Comparison of ENCODE assay signal across 28 cellular contexts in the genomic region with DNA sequence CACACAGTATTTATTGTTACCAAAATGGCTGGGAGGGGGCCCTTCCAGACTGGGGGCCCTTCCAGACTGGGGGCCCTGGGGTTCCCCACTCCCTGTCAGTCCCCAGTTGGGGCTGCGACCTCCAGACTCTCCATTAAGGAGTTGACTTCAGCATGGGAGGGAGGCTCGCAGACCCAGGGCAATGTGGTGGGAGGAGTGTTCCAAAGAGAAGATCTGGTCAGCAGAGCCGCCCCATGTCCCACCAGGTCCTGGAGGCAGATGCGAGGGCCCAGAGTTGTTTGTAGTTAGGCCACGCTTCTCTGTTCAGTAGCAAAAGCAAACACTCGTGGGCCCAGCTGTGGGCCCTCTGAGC.
"Had no signal": no experiment of that assay in that cellular context is flagged by ENCODE, and none has a peak within 500 bp of the region (broad histone marks: within the 10 kb centered on the region; RNA-seq: fewer than 3 reads in every experiment).

No MANE protein-coding gene starts in this region.

- H3K27ac ChIP-seq: adrenal gland, body of pancreas, colonic mucosa, epithelial cell of prostate, esophagus squamous epithelium, gastroesophageal sphincter, WERI-Rb-1 had no signal

- H3K4me3 ChIP-seq: adrenal gland, body of pancreas, colonic mucosa, esophagus squamous epithelium, gastroesophageal sphincter had no signal

- H3K36me3 ChIP-seq: adrenal gland, colonic mucosa, esophagus squamous epithelium, gastroesophageal sphincter, WERI-Rb-1 had no signal

- H3K27me3 ChIP-seq: adrenal gland, body of pancreas, colonic mucosa, esophagus squamous epithelium, gastroesophageal sphincter had no signal

- DNase-seq: activated B cell treated with CpG ODN at 0.5 μM for 24 hours; activated CD4-positive, alpha-beta T cell treated with anti-CD3 and anti-CD28 coated beads for 48 hours; activated CD4-positive, alpha-beta T cell treated with anti-CD3 and anti-CD28 coated beads, Interleukin-2, amount 50 U/mL, for 1 hour; activated CD4-positive, alpha-beta T cell treated with anti-CD3 and anti-CD28 coated beads, Interleukin-2, amount 50 U/mL, for 48 hours; activated CD8-positive, alpha-beta memory T cell treated with anti-CD3 and anti-CD28 coated beads, Interleukin-2, amount 10 ng/mL, durations not matched to agents 7 days and 5 days; activated CD8-positive, alpha-beta memory T cell treated with anti-CD3 and anti-CD28 coated beads, Interleukin-2, amount 50 U/mL, for 4 hours; activated CD8-positive, alpha-beta T cell treated with anti-CD3 and anti-CD28 coated beads, Interleukin-2, amount 10 ng/mL, durations not matched to agents 7 days and 5 days; activated effector memory CD4-positive, alpha-beta T cell treated with anti-CD3 and anti-CD28 coated beads, Interleukin-2, amount 50 U/mL, for 16 hours; activated naive CD4-positive, alpha-beta T cell treated with anti-CD3 and anti-CD28 coated beads for 36 hours; activated naive CD8-positive, alpha-beta T cell treated with anti-CD3 and anti-CD28 coated beads for 36 hours; activated naive CD8-positive, alpha-beta T cell treated with anti-CD3 and anti-CD28 coated beads, Interleukin-2, amount 50 U/mL, for 24 hours; activated T-cell treated with anti-CD3 and anti-CD28 coated beads, Interleukin-2, amount 50 U/mL, for 1 hour; activated T-cell treated with anti-CD3 and anti-CD28 coated beads, Interleukin-2, amount 50 U/mL, for 48 hours; adrenal gland; amygdala; body of pancreas; caudate nucleus; colonic mucosa; effector CD8-positive, alpha-beta T cell; esophagus squamous epithelium; foreskin melanocyte; T-helper 1 cell; T-helper 17 cell; T1000; WERI-Rb-1 had no signal

- H3K9me3 ChIP-seq: adrenal gland, body of pancreas, colonic mucosa, esophagus squamous epithelium had no signal

- ATAC-seq: activated CD4-positive, CD25-positive, alpha-beta regulatory T cell treated with anti-CD3 and anti-CD28 coated beads, Interleukin-2, amount 50 U/mL, for 24 hours; activated CD8-positive, alpha-beta memory T cell treated with anti-CD3 and anti-CD28 coated beads, Interleukin-2, amount 10 ng/mL, durations not matched to agents 7 days and 5 days; activated CD8-positive, alpha-beta T cell treated with anti-CD3 and anti-CD28 coated beads, Interleukin-2, amount 10 ng/mL, durations not matched to agents 7 days and 5 days; activated naive CD8-positive, alpha-beta T cell treated with anti-CD3 and anti-CD28 coated beads, Interleukin-2, amount 50 U/mL, for 24 hours; body of pancreas; gastroesophageal sphincter; T-helper 17 cell had no signal

- H3K4me1 ChIP-seq: adrenal gland, body of pancreas, colonic mucosa had no signal
